1 cellular context compared by ENCODE assay signal in the genomic region with DNA sequence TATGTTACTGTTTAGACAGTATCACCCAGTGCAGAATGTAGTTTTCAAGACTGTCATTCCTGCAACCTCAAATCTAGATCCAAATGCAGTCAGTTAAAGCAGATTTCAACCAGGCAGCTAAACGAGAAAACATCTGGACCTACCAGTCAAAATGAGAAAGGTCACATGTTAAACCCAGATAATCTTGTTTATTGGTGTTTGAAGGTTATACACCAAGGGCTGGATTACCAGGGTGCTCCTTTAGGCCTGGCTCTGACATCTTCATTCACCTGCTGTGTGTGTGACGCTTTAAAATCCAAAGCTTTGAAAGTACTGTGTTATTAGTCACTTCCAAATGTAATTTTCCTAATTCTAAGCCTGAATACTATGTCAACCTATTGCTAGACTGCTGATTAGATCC.
TF ChIP-seq lines count a peak whose summit lies in the region.

No MANE protein-coding gene starts in this region.

TF ChIP-seq in GM12878, 131 proteins besides CTCF, POLR2A, EP300 and RAD21 (continued from another document):
- TF ChIP-seq USF1 (IDR thresholded peaks at IDR 0.05; ENCODE audit: borderline replicate concordance, extremely low read length, insufficient read depth, low read depth, low read length) (no peak), STAT3 (IDR thresholded peaks at IDR 0.05; ENCODE audit: low read depth, low read length) (no peak), YBX1 (IDR thresholded peaks at IDR 0.05) (no peak), IRF4 (IDR thresholded peaks at IDR 0.05; ENCODE audit: low read depth, low read length) (0 out of 2 replicates have a peak, but pooled peaks have one; percentile 28), CHD4 (IDR thresholded peaks at IDR 0.05) (no peak), SPI1 (IDR thresholded peaks at IDR 0.05; ENCODE audit: borderline replicate concordance, insufficient read depth, low read depth, low read length) (no peak), RELB (IDR thresholded peaks at IDR 0.05; ENCODE audit: low read depth) (no peak), CREM (IDR thresholded peaks at IDR 0.05; ENCODE audit: low read depth) (no peak), NFXL1 (IDR thresholded peaks at IDR 0.05; ENCODE audit: borderline replicate concordance) (no peak), TCF3 (IDR thresholded peaks at IDR 0.05; ENCODE audit: borderline replicate concordance, insufficient read depth, low read depth, low read length) (0 out of 2 replicates have a peak, but pooled peaks have one; percentile 51), LARP7 (IDR thresholded peaks at IDR 0.05) (no peak), ZNF217 (IDR thresholded peaks at IDR 0.05) (no peak), CBFB (IDR thresholded peaks at IDR 0.05; ENCODE audit: low read depth) (no peak), FOXM1 (IDR thresholded peaks at IDR 0.05; ENCODE audit: low read depth, low read length) (no peak), RAD51 (IDR thresholded peaks at IDR 0.05) (no peak), YY1 (IDR thresholded peaks at IDR 0.05; ENCODE audit: low read depth, low read length) (no peak), TCF12 (IDR thresholded peaks at IDR 0.05; ENCODE audit: low read depth, low read length) (0 out of 2 replicates have a peak, but pooled peaks have one; percentile 29), HDAC6 (IDR thresholded peaks at IDR 0.05; ENCODE audit: unreplicated experiment) (no peak), MXI1 (IDR thresholded peaks at IDR 0.05; ENCODE audit: low read depth, low read length) (no peak), RCOR1 (conservative IDR thresholded peaks at IDR 0.05; ENCODE audit: low read depth, low read length) (no peak), ETV6 (conservative IDR thresholded peaks at IDR 0.05 in 1 of 2, IDR thresholded peaks at IDR 0.05 in 1 of 2; ENCODE audit: borderline replicate concordance in 1 of 2, low read depth in 1 of 2) (no peak), CEBPB (IDR thresholded peaks at IDR 0.05; ENCODE audit: borderline replicate concordance in 1 of 2, low read depth in 2 of 2, low read length in 2 of 2) (no peak), NR2F1 (conservative IDR thresholded peaks at IDR 0.05) (no peak), JUNB (IDR thresholded peaks at IDR 0.05) (0 out of 2 replicates have a peak, but pooled peaks have one; percentile 24), SIN3A (IDR thresholded peaks at IDR 0.05; ENCODE audit: low read depth, low read length) (no peak)
- TF ChIP-seq, protein P1, sequence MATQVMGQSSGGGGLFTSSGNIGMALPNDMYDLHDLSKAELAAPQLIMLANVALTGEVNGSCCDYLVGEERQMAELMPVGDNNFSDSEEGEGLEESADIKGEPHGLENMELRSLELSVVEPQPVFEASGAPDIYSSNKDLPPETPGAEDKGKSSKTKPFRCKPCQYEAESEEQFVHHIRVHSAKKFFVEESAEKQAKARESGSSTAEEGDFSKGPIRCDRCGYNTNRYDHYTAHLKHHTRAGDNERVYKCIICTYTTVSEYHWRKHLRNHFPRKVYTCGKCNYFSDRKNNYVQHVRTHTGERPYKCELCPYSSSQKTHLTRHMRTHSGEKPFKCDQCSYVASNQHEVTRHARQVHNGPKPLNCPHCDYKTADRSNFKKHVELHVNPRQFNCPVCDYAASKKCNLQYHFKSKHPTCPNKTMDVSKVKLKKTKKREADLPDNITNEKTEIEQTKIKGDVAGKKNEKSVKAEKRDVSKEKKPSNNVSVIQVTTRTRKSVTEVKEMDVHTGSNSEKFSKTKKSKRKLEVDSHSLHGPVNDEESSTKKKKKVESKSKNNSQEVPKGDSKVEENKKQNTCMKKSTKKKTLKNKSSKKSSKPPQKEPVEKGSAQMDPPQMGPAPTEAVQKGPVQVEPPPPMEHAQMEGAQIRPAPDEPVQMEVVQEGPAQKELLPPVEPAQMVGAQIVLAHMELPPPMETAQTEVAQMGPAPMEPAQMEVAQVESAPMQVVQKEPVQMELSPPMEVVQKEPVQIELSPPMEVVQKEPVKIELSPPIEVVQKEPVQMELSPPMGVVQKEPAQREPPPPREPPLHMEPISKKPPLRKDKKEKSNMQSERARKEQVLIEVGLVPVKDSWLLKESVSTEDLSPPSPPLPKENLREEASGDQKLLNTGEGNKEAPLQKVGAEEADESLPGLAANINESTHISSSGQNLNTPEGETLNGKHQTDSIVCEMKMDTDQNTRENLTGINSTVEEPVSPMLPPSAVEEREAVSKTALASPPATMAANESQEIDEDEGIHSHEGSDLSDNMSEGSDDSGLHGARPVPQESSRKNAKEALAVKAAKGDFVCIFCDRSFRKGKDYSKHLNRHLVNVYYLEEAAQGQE (IDR thresholded peaks at IDR 0.05; ENCODE audit: low read depth, low read length), result no peak
- TF ChIP-seq, protein P2, sequence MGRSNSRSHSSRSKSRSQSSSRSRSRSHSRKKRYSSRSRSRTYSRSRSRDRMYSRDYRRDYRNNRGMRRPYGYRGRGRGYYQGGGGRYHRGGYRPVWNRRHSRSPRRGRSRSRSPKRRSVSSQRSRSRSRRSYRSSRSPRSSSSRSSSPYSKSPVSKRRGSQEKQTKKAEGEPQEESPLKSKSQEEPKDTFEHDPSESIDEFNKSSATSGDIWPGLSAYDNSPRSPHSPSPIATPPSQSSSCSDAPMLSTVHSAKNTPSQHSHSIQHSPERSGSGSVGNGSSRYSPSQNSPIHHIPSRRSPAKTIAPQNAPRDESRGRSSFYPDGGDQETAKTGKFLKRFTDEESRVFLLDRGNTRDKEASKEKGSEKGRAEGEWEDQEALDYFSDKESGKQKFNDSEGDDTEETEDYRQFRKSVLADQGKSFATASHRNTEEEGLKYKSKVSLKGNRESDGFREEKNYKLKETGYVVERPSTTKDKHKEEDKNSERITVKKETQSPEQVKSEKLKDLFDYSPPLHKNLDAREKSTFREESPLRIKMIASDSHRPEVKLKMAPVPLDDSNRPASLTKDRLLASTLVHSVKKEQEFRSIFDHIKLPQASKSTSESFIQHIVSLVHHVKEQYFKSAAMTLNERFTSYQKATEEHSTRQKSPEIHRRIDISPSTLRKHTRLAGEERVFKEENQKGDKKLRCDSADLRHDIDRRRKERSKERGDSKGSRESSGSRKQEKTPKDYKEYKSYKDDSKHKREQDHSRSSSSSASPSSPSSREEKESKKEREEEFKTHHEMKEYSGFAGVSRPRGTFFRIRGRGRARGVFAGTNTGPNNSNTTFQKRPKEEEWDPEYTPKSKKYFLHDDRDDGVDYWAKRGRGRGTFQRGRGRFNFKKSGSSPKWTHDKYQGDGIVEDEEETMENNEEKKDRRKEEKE (IDR thresholded peaks at IDR 0.05), result no peak
- TF ChIP-seq, protein P3, sequence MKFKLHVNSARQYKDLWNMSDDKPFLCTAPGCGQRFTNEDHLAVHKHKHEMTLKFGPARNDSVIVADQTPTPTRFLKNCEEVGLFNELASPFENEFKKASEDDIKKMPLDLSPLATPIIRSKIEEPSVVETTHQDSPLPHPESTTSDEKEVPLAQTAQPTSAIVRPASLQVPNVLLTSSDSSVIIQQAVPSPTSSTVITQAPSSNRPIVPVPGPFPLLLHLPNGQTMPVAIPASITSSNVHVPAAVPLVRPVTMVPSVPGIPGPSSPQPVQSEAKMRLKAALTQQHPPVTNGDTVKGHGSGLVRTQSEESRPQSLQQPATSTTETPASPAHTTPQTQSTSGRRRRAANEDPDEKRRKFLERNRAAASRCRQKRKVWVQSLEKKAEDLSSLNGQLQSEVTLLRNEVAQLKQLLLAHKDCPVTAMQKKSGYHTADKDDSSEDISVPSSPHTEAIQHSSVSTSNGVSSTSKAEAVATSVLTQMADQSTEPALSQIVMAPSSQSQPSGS (IDR thresholded peaks at IDR 0.05; ENCODE audit: low read length), result no peak
